Comparison of ENCODE assay signal across 1 cellular context in genomic region chr17:46029627-46030026, GRCh38.
TF ChIP-seq lines count a peak whose summit lies in the region.

No MANE protein-coding gene starts in this region.

TF ChIP-seq in WTC11, 78 proteins besides CTCF, POLR2A, EP300 and RAD21:
- TF ChIP-seq ATF2 (CRISPR knock-in tag; IDR thresholded peaks at IDR 0.05; ENCODE audit: borderline replicate concordance, low read depth), result no peak
